In the genomic region with DNA sequence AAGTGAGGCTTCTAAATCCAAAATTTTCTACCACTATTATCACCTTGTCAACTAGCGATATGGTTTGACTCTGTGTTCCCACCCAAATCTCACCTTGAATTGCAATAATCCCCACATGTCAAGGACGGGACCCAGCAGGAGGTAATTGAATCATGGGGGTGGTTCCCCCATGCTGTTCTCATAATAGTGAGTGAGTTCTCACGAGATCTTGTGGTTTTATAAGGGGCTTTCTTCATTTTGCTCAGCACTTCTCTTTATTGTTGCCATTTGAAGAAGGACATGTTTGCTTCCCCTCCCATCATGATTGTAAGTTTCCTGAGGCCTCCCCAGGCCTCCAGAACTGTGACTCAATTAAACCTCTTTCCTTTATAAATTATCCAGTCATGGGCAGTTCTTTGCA, we compare ENCODE assay signal across 30 cellular contexts.
"Had no signal": no experiment of that assay in that cellular context is flagged by ENCODE, and none has a peak within 500 bp of the region (broad histone marks: within the 10 kb centered on the region; RNA-seq: fewer than 3 reads in every experiment).

No MANE protein-coding gene starts in this region.

- H3K9me3 Mint-ChIP-seq: activated CD4-positive, alpha-beta memory T cell treated with anti-CD3 and anti-CD28 coated beads, Interleukin-2, amount 10 ng/mL, durations not matched to agents 7 days and 5 days; activated CD4-positive, alpha-beta T cell treated with anti-CD3 and anti-CD28 coated beads, Interleukin-2, amount 10 ng/mL, durations not matched to agents 7 days and 5 days; activated T-cell treated with anti-CD3 and anti-CD28 coated beads, Interleukin-2, amount 50 U/mL, for 4 hours; WTC11 had no signal

- H3K27me3 Mint-ChIP-seq: activated CD4-positive, alpha-beta memory T cell treated with anti-CD3 and anti-CD28 coated beads, Interleukin-2, amount 10 ng/mL, durations not matched to agents 7 days and 5 days; activated naive CD8-positive, alpha-beta T cell had no signal

- H3K27me3 ChIP-seq: body of pancreas, esophagus squamous epithelium, gastroesophageal sphincter, heart right ventricle had no signal

- H3K27ac ChIP-seq: body of pancreas, epithelial cell of prostate, esophagus squamous epithelium, gastroesophageal sphincter, heart right ventricle, VCaP had no signal

- H3K27ac Mint-ChIP-seq: activated CD4-positive, alpha-beta memory T cell treated with anti-CD3 and anti-CD28 coated beads, Interleukin-2, amount 10 ng/mL, durations not matched to agents 7 days and 5 days; activated CD4-positive, alpha-beta T cell treated with anti-CD3 and anti-CD28 coated beads, Interleukin-2, amount 10 ng/mL, durations not matched to agents 7 days and 5 days; activated naive CD8-positive, alpha-beta T cell; activated T-helper 17 cell treated with anti-CD3 and anti-CD28 coated beads, Interleukin-2, amount 50 U/mL, for 72 hours; WTC11 had no signal

- H3K4me3 Mint-ChIP-seq: activated CD4-positive, alpha-beta memory T cell treated with anti-CD3 and anti-CD28 coated beads, Interleukin-2, amount 10 ng/mL, durations not matched to agents 7 days and 5 days; activated CD4-positive, alpha-beta T cell treated with anti-CD3 and anti-CD28 coated beads, Interleukin-2, amount 10 ng/mL, durations not matched to agents 7 days and 5 days; activated naive CD8-positive, alpha-beta T cell; activated T-cell treated with anti-CD3 and anti-CD28 coated beads, Interleukin-2, amount 50 U/mL, for 4 hours; activated T-helper 17 cell treated with anti-CD3 and anti-CD28 coated beads, Interleukin-2, amount 50 U/mL, for 72 hours; WTC11 had no signal

- H3K4me3 ChIP-seq: body of pancreas, esophagus squamous epithelium, gastroesophageal sphincter, heart right ventricle had no signal

- H3K4me1 Mint-ChIP-seq: activated CD4-positive, alpha-beta memory T cell treated with anti-CD3 and anti-CD28 coated beads, Interleukin-2, amount 10 ng/mL, durations not matched to agents 7 days and 5 days; activated CD4-positive, alpha-beta T cell treated with anti-CD3 and anti-CD28 coated beads, Interleukin-2, amount 10 ng/mL, durations not matched to agents 7 days and 5 days; activated T-helper 17 cell treated with anti-CD3 and anti-CD28 coated beads, Interleukin-2, amount 50 U/mL, for 72 hours had no signal

- ATAC-seq: activated T-cell treated with anti-CD3 and anti-CD28 coated beads, Interleukin-2, amount 50 U/mL, for 4 hours; activated T-helper 17 cell treated with anti-CD3 and anti-CD28 coated beads, Interleukin-2, amount 50 U/mL, for 72 hours; body of pancreas; gastroesophageal sphincter; heart right ventricle; WTC11 had no signal

- FAIRE-seq: colon, endometrium, endothelial cell of umbilical vein had no signal

- H3K4me1 ChIP-seq: body of pancreas, gastroesophageal sphincter, heart right ventricle had no signal

- H3K36me3 Mint-ChIP-seq: activated naive CD8-positive, alpha-beta T cell; WTC11 had no signal

- H3K36me3 ChIP-seq: esophagus squamous epithelium, gastroesophageal sphincter, heart right ventricle had no signal

- DNase-seq: activated CD4-positive, alpha-beta memory T cell treated with anti-CD3 and anti-CD28 coated beads, Interleukin-2, amount 10 ng/mL, durations not matched to agents 7 days and 5 days; activated CD4-positive, alpha-beta T cell treated with anti-CD3 and anti-CD28 coated beads for 1 hour; activated CD4-positive, alpha-beta T cell treated with anti-CD3 and anti-CD28 coated beads for 4 hours; activated CD4-positive, alpha-beta T cell treated with anti-CD3 and anti-CD28 coated beads, Interleukin-2, amount 10 ng/mL, durations not matched to agents 7 days and 5 days; activated CD4-positive, alpha-beta T cell treated with anti-CD3 and anti-CD28 coated beads, Interleukin-2, amount 50 U/mL, for 4 hours; activated CD8-positive, alpha-beta memory T cell treated with anti-CD3 and anti-CD28 coated beads for 24 hours; activated effector memory CD4-positive, alpha-beta T cell treated with Interleukin-2 at 50 U/mL for 16 hours; activated gamma-delta T cell treated with Interleukin-2 at 50 U/mL for 16 hours; activated naive CD4-positive, alpha-beta T cell treated with anti-CD3 and anti-CD28 coated beads, Interleukin-2, amount 50 U/mL, for 16 hours; activated naive CD4-positive, alpha-beta T cell treated with Interleukin-2 at 50 U/mL for 16 hours; activated T-cell treated with anti-CD3 and anti-CD28 coated beads, Interleukin-2, amount 50 U/mL, for 4 hours; amniotic stem cell; anterior cingulate cortex; body of pancreas; caudate nucleus; cortex of kidney; dermis blood vessel endothelial cell; effector CD8-positive, alpha-beta T cell; esophagus squamous epithelium; foreskin melanocyte; heart right ventricle had no signal

- H3K9me3 ChIP-seq: body of pancreas, esophagus squamous epithelium, gastroesophageal sphincter, heart right ventricle had no signal
